Comparison of ENCODE assay signal across 11 cellular contexts in the genomic region with DNA sequence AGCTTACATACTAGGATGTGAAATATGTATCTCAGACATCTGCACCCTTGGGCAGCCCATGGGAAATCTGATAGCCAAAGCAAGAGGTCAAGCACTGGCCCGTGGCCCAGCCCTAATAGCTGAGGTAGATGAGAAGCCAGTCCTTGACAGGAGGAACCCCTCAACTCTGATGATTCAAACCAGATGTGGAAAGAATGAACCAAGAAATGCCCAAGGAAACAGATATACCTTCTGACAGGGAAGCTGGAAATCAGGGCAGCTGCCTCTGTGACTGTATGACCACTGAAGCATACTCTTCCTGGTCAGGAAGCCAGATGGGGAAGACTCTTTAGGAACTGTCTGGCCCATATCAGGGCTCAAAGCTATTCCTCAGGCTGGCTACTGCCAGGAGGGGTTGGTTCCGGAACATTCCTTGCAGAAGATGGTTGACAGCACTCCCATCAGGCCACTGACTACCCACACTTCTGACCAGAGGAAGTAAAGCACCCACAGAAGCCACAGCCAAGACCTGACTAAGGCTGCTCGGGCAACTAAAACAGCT.
A peak's percentile ranks its signal among the peaks of the same experiment; 100 is the strongest.
DNase-seq lines count a peak whose midpoint lies in the region; ATAC-seq and TF ChIP-seq lines count a peak whose summit lies in the region.
"Had no signal": no experiment of that assay in that cellular context is flagged by ENCODE, and none has a peak within 500 bp of the region (broad histone marks: within the 10 kb centered on the region; RNA-seq: fewer than 3 reads in every experiment).

No MANE protein-coding gene starts in this region.

- intact Hi-C loops in adrenal gland (cut with DNase I) = no loop called here

- peak; percentile 94 for DNase-seq in HFFc6
- peak in 4 of 7 donors; percentile 21 to 55 (median 27) for DNase-seq in adrenal gland
- DNase-seq in iris pigment epithelial cell (ENCODE audit: low read depth) = peak; percentile 92
- DNase-seq in thoracic aorta (ENCODE audit: low spot score) = peak; percentile 15
- no peak for DNase-seq in activated T-cell treated with anti-CD3 and anti-CD28 coated beads, Interleukin-2, amount 50 U/mL, for 4 hours
- DNase-seq: Karpas-422, Peyer's patch had no signal

- no peak for TF ChIP-seq CTCF in HFFc6 (IDR thresholded peaks at IDR 0.05)
- TF ChIP-seq CTCF in adrenal gland (IDR thresholded peaks at IDR 0.05) = no peak
- no peak for TF ChIP-seq CTCF in thoracic aorta (IDR thresholded peaks at IDR 0.05)

- H3K27ac Mint-ChIP-seq in HFFc6 = peak overlapping the region; percentile 90

- H3K27ac ChIP-seq in adrenal gland (peak overlapping the region in 1 of 5 donors; percentile 23), thoracic aorta (no peak overlapping the region)
- H3K27ac ChIP-seq: Peyer's patch had no signal

- no peak for TF ChIP-seq POLR2A in adrenal gland (IDR thresholded peaks at IDR 0.05)

- peaks cover 58% of the 10 kb centered on the region for H3K4me1 Mint-ChIP-seq in HFFc6 (ENCODE audit: low read depth)
- peaks cover 3% of the 10 kb centered on the region for H3K4me1 Mint-ChIP-seq in activated T-cell treated with anti-CD3 and anti-CD28 coated beads, Interleukin-2, amount 50 U/mL, for 4 hours (ENCODE audit: low read depth)
- H3K4me1 Mint-ChIP-seq: mesothelial cell of epicardium had no signal

- no peak overlapping the region for H3K4me3 ChIP-seq in adrenal gland
- H3K4me3 ChIP-seq in thoracic aorta = no peak overlapping the region
- H3K4me3 ChIP-seq: dorsolateral prefrontal cortex, Peyer's patch had no signal

- no peaks in the 10 kb centered on the region for H3K4me1 ChIP-seq in adrenal gland (replicated peaks in 1 of 2)
- peaks cover 0 to 12% of the 10 kb centered on the region in 2 donors for H3K4me1 ChIP-seq in thoracic aorta (ENCODE audit: control insufficient read depth in 1 of 2, low read depth in 2 of 2)
- H3K4me1 ChIP-seq: Peyer's patch had no signal

- H3K27me3 Mint-ChIP-seq in HFFc6 (ENCODE audit: insufficient read depth) = no peaks in the 10 kb centered on the region; the same call in 1 of the 2 replicates
- H3K27me3 Mint-ChIP-seq in activated T-cell treated with anti-CD3 and anti-CD28 coated beads, Interleukin-2, amount 50 U/mL, for 4 hours (ENCODE audit: low read depth) = no peaks in the 10 kb centered on the region

- H3K36me3 ChIP-seq in adrenal gland (replicated peaks in 1 of 2) (peaks cover 0 to 33% of the 10 kb centered on the region in 2 donors), thoracic aorta (peaks cover 16% of the 10 kb centered on the region)

- no peaks in the 10 kb centered on the region for H3K9me3 ChIP-seq in adrenal gland (replicated peaks in 1 of 3)
- no peaks in the 10 kb centered on the region for H3K9me3 ChIP-seq in thoracic aorta
- H3K9me3 ChIP-seq: Peyer's patch had no signal

- H3K9me3 Mint-ChIP-seq in HFFc6 = no peaks in the 10 kb centered on the region
- H3K9me3 Mint-ChIP-seq in activated T-cell treated with anti-CD3 and anti-CD28 coated beads, Interleukin-2, amount 50 U/mL, for 4 hours = no peaks in the 10 kb centered on the region
- H3K9me3 Mint-ChIP-seq: mesothelial cell of epicardium had no signal

- no peaks in the 10 kb centered on the region for H3K27me3 ChIP-seq in adrenal gland
- no peaks in the 10 kb centered on the region for H3K27me3 ChIP-seq in thoracic aorta (replicated peaks; ENCODE audit: insufficient read depth)
- H3K27me3 ChIP-seq: dorsolateral prefrontal cortex, Peyer's patch had no signal

- 63 to 82% (median 73%) methylated on average over 3 of the region's 3 CpGs for WGBS in adrenal gland, 4 donors

- ATAC-seq in thoracic aorta (ENCODE audit: insufficient number of reproducible peaks, low FRiP score, low read depth) (no peak), GM18873 (IDR thresholded peaks at IDR 0.05; ENCODE audit: low FRiP score, unreplicated experiment) (no peak), HG02885 (IDR thresholded peaks at IDR 0.05; ENCODE audit: poor library complexity, unreplicated experiment) (no peak)
- ATAC-seq in activated T-cell treated with anti-CD3 and anti-CD28 coated beads, Interleukin-2, amount 50 U/mL, for 4 hours = no peak

- H3K36me3 Mint-ChIP-seq in HFFc6 (ENCODE audit: low read depth) = peaks cover 41% of the 10 kb centered on the region
- H3K36me3 Mint-ChIP-seq in activated T-cell treated with anti-CD3 and anti-CD28 coated beads, Interleukin-2, amount 50 U/mL, for 4 hours (ENCODE audit: insufficient read depth) = peaks cover 18% of the 10 kb centered on the region

- peak overlapping the region; percentile 51 for H3K4me3 Mint-ChIP-seq in HFFc6
- H3K4me3 Mint-ChIP-seq in activated T-cell treated with anti-CD3 and anti-CD28 coated beads, Interleukin-2, amount 50 U/mL, for 4 hours = no peak overlapping the region
- H3K4me3 Mint-ChIP-seq: mesothelial cell of epicardium had no signal
